1 cellular context compared by ENCODE assay signal in the genomic region with DNA sequence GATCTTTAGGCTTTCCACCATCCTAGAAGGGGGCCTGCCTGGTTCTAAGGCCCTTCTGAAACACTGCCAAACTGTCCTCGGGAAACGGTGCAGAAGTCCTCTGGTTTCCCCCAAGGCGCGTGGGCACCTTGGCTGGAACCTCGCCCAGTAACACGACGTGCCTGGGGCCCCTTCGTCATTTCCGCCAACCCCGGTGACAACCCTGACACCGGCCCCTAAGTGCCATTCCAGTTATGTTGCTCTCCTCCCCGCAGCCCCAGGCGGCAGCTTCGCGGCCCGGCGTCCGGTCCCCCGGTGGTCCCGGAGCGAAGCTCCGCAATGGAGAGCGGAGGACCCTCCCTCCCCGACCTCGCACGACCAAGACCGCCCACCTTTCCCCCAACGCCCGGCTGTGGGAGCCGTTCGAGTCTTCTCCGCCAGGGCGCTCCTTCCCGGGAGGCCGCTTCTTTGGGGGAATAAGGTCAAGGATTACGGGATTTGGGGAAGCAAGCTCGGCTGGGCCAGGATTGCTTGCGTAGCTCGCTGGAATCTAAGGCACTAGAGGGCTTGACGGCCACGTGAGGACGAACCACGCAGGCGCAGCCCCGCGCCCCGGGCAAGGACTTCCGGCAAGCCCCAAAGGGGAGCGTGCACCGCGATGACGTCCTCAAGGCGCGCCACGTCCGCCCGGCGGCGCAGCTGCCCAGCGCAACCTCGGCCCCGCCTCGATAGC.
TF ChIP-seq lines count a peak whose summit lies in the region.

No MANE protein-coding gene starts in this region.

TF ChIP-seq in HEK293, 187 proteins besides CTCF, POLR2A, EP300 and RAD21 (continued from another document):
- TF ChIP-seq, protein P1, sequence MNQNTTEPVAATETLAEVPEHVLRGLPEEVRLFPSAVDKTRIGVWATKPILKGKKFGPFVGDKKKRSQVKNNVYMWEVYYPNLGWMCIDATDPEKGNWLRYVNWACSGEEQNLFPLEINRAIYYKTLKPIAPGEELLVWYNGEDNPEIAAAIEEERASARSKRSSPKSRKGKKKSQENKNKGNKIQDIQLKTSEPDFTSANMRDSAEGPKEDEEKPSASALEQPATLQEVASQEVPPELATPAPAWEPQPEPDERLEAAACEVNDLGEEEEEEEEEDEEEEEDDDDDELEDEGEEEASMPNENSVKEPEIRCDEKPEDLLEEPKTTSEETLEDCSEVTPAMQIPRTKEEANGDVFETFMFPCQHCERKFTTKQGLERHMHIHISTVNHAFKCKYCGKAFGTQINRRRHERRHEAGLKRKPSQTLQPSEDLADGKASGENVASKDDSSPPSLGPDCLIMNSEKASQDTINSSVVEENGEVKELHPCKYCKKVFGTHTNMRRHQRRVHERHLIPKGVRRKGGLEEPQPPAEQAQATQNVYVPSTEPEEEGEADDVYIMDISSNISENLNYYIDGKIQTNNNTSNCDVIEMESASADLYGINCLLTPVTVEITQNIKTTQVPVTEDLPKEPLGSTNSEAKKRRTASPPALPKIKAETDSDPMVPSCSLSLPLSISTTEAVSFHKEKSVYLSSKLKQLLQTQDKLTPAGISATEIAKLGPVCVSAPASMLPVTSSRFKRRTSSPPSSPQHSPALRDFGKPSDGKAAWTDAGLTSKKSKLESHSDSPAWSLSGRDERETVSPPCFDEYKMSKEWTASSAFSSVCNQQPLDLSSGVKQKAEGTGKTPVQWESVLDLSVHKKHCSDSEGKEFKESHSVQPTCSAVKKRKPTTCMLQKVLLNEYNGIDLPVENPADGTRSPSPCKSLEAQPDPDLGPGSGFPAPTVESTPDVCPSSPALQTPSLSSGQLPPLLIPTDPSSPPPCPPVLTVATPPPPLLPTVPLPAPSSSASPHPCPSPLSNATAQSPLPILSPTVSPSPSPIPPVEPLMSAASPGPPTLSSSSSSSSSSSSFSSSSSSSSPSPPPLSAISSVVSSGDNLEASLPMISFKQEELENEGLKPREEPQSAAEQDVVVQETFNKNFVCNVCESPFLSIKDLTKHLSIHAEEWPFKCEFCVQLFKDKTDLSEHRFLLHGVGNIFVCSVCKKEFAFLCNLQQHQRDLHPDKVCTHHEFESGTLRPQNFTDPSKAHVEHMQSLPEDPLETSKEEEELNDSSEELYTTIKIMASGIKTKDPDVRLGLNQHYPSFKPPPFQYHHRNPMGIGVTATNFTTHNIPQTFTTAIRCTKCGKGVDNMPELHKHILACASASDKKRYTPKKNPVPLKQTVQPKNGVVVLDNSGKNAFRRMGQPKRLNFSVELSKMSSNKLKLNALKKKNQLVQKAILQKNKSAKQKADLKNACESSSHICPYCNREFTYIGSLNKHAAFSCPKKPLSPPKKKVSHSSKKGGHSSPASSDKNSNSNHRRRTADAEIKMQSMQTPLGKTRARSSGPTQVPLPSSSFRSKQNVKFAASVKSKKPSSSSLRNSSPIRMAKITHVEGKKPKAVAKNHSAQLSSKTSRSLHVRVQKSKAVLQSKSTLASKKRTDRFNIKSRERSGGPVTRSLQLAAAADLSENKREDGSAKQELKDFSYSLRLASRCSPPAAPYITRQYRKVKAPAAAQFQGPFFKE (tag by site-specific recombination; IDR thresholded peaks at IDR 0.05; ENCODE audit: borderline replicate concordance): no peak
- TF ChIP-seq ZNF624 (tag by site-specific recombination; IDR thresholded peaks at IDR 0.05): no peak
- TF ChIP-seq ZFP41 (tag by site-specific recombination; IDR thresholded peaks at IDR 0.05; ENCODE audit: borderline replicate concordance): no peak
- TF ChIP-seq, protein P2, sequence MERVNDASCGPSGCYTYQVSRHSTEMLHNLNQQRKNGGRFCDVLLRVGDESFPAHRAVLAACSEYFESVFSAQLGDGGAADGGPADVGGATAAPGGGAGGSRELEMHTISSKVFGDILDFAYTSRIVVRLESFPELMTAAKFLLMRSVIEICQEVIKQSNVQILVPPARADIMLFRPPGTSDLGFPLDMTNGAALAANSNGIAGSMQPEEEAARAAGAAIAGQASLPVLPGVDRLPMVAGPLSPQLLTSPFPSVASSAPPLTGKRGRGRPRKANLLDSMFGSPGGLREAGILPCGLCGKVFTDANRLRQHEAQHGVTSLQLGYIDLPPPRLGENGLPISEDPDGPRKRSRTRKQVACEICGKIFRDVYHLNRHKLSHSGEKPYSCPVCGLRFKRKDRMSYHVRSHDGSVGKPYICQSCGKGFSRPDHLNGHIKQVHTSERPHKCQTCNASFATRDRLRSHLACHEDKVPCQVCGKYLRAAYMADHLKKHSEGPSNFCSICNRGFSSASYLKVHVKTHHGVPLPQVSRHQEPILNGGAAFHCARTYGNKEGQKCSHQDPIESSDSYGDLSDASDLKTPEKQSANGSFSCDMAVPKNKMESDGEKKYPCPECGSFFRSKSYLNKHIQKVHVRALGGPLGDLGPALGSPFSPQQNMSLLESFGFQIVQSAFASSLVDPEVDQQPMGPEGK (tag by site-specific recombination; IDR thresholded peaks at IDR 0.05): peak; percentile 48; the same call in 1 of the 2 replicates
- 0 out of 2 replicates have a peak, but pooled peaks have one; percentile 46 for TF ChIP-seq ZBTB7A (tag by site-specific recombination; IDR thresholded peaks at IDR 0.05; ENCODE audit: low read depth)
- no peak for TF ChIP-seq ZNF175 (tag by site-specific recombination; IDR thresholded peaks at IDR 0.05)
- TF ChIP-seq, protein P3, sequence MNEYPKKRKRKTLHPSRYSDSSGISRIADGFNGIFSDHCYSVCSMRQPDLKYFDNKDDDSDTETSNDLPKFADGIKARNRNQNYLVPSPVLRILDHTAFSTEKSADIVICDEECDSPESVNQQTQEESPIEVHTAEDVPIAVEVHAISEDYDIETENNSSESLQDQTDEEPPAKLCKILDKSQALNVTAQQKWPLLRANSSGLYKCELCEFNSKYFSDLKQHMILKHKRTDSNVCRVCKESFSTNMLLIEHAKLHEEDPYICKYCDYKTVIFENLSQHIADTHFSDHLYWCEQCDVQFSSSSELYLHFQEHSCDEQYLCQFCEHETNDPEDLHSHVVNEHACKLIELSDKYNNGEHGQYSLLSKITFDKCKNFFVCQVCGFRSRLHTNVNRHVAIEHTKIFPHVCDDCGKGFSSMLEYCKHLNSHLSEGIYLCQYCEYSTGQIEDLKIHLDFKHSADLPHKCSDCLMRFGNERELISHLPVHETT (tag by site-specific recombination; IDR thresholded peaks at IDR 0.05): no peak; the same call in 1 of the 2 replicates
